Comparison of ENCODE assay signal across 11 cellular contexts in the genomic region with DNA sequence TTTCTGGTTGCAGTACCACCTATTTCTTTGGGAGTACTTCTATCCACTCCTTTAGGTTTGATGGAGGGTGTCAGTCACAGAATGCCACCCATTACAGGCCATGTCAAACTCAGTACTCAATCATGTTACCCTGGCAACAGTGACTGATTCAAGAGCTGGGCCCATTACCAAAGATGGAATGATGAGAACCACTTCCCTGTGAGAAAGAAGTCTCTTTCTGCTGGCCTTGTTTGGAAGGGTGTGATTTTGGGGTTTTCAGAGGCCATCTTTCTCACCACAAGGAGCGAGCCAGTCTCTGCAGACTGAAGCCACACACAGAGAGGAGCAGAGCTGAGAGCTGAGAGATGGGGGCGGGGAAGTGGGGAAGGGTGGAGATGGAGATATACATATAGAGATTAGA. TPM values are rescaled to one million over a fixed set of nuclear protein-coding genes. Genes with fewer than 3 reads are reported as not detected.
"Had no signal": no experiment of that assay in that cellular context is flagged by ENCODE, and none has a peak within 500 bp of the region (broad histone marks: within the 10 kb centered on the region; RNA-seq: fewer than 3 reads in every experiment).

No MANE protein-coding gene starts in this region.

- H3K9me3 Mint-ChIP-seq: IgD-negative memory B cell had no signal

- ATAC-seq: HCT116, HepG2 had no signal

- H3K27ac ChIP-seq: GM23248, HL-60 had no signal

- H3K9ac ChIP-seq: GM23248 had no signal

- H3K4me1 ChIP-seq: HAP-1 had no signal

- H3K4me1 Mint-ChIP-seq: IgD-negative memory B cell had no signal

- H3K27ac Mint-ChIP-seq: IgD-negative memory B cell had no signal

- H3K36me3 ChIP-seq: HAP-1 had no signal

- H3K4me3 Mint-ChIP-seq: IgD-negative memory B cell had no signal

- H3K4me3 ChIP-seq: GM23248, HAP-1 had no signal

- H3K9me3 ChIP-seq: HAP-1 had no signal

- DNase-seq: GM23248, GOT3, H7, KG1 had no signal

- H3K36me3 Mint-ChIP-seq: IgD-negative memory B cell had no signal

- H3K27me3 Mint-ChIP-seq: IgD-negative memory B cell had no signal

RNA-seq across cellular contexts. Expression of a gene that starts 13.9 kb away (rescaled TPM):
- total RNA-seq: H4, HepG2, HT1080 had no signal
- polyA plus RNA-seq: GM23248, HepG2, IgD-negative memory B cell had no signal
